In genomic region chr1:9534953-9535352, GRCh38 we compare ENCODE assay signal across 32 cellular contexts. TPM values are rescaled to one million over a fixed set of nuclear protein-coding genes. Genes with fewer than 3 reads are reported as not detected.
DNase-seq lines count a peak whose midpoint lies in the region; ATAC-seq and TF ChIP-seq lines count a peak whose summit lies in the region.
"Had no signal": no experiment of that assay in that cellular context is flagged by ENCODE, and none has a peak within 500 bp of the region (broad histone marks: within the 10 kb centered on the region; RNA-seq: fewer than 3 reads in every experiment).

No MANE protein-coding gene starts in this region.

- H3K36me3 ChIP-seq in HEK293 (ENCODE audit: control insufficient read depth in 2 of 2, insufficient read depth in 1 of 2, low read length in 2 of 2) (no peaks in the 10 kb centered on the region), colonic mucosa (no peaks in the 10 kb centered on the region), transverse colon (no peaks in the 10 kb centered on the region)
- H3K36me3 ChIP-seq: BE2C; BLaER1; BLaER1 treated with 17β-estradiol and CSF1 and Interleukin-3, amounts not matched to agents 10 nM and 100 nM had no signal

- no peak for TF ChIP-seq POLR2A in transverse colon (IDR thresholded peaks at IDR 0.05)

- H3K9me3 ChIP-seq in HEK293 (ENCODE audit: control insufficient read depth, insufficient read depth, low read depth, low read length) (no peaks in the 10 kb centered on the region), colonic mucosa (no peaks in the 10 kb centered on the region), transverse colon (no peaks in the 10 kb centered on the region)
- H3K9me3 ChIP-seq: A549; BE2C; BLaER1; BLaER1 treated with 17β-estradiol and CSF1 and Interleukin-3, amounts not matched to agents 10 nM and 100 nM; Caco-2 had no signal

- in situ Hi-C loops in transverse colon (cut with MboI; ENCODE audit: low pct_ligation_motif_present in 1 of 4, low pct_unique_long_range_greater_than_20kb in 1 of 4, low sequenced_read_pairs in 3 of 4) = no loop called here

- H3K4me1 ChIP-seq in HEK293 (ENCODE audit: control insufficient read depth, insufficient read depth, low read length) = peaks cover 5% of the 10 kb centered on the region; the same call in 1 of the 2 replicates
- H3K4me1 ChIP-seq in colonic mucosa = peaks cover 5% of the 10 kb centered on the region
- peaks cover 0 to 20% (median 10%) of the 10 kb centered on the region in 4 donors for H3K4me1 ChIP-seq in transverse colon
- H3K4me1 ChIP-seq: BE2C had no signal

- DNase-seq in colonic mucosa (peak; percentile 56), transverse colon (peak; percentile 26), C1 segment of cervical spinal cord (lab: John Stamatoyannopoulos, UW) (no peak)
- DNase-seq in activated CD4-positive, alpha-beta T cell treated with anti-CD3 and anti-CD28 coated beads, Interleukin-2, amount 50 U/mL, for 1 hour = no peak
- DNase-seq in stimulated activated CD4-positive, alpha-beta T cell treated with anti-CD3 and anti-CD28 coated beads, Interleukin-12 subunit alpha, Interleukin-12 subunit beta, amount 100 ng/mL, for 4 hours = no peak
- DNase-seq: 8988T; ACHN; AML-193; BE2C; Caco-2; Calu3; CD4-positive, alpha-beta memory T cell; CD4-positive, alpha-beta T cell; CD4-positive, CD25-positive, alpha-beta regulatory T cell; CD8-positive, alpha-beta memory T cell; CD8-positive, alpha-beta T cell; COR-L47; DMS 273 treated with DMSO at 0.1 percent for 48 hours; DMS153; DMS53; DMS79; DMS79 treated with DMSO at 0.1 percent for 48 hours; DND-41; EL had no signal

- H3K27ac ChIP-seq in HEK293 (ENCODE audit: extremely low read depth, low read depth, low read length) (no peak overlapping the region), VCaP (peak overlapping the region; percentile 96; the same call in 1 of the 2 replicates), colonic mucosa (no peak overlapping the region), transverse colon (no peak overlapping the region)
- H3K27ac ChIP-seq: 22Rv1; A549; BLaER1; BLaER1 treated with 17β-estradiol and CSF1 and Interleukin-3, amounts not matched to agents 10 nM and 100 nM; C4-2B had no signal

- WGBS in transverse colon (ENCODE audit: low coverage in 1 of 2), 2 donors = 49 to 58% methylated on average over 9 to 10 of the region's 10 CpGs

- no peak overlapping the region for H3K9ac ChIP-seq in colonic mucosa (ENCODE audit: low read depth in 2 of 2, low read length in 2 of 2)
- H3K9ac ChIP-seq: BLaER1; BLaER1 treated with 17β-estradiol and CSF1 and Interleukin-3, amounts not matched to agents 10 nM and 100 nM had no signal

- POLR2A ChIA-PET in HEK293 (lab: Yijun Ruan, JAX) = no interaction called here

- CTCF ChIA-PET in HEK293 (lab: Yijun Ruan, JAX) = interaction anchor here (2.3 kb wide), 1 partner anchor 39 kb away, joined by 6 read pairs; no protein-coding TSS in a partner anchor

- H3K4me3 ChIP-seq in HEK293 (ENCODE audit: low read depth, low read length) (no peak overlapping the region), colonic mucosa (no peak overlapping the region), transverse colon (no peak overlapping the region)
- H3K4me3 ChIP-seq: A549; BLaER1; BLaER1 treated with 17β-estradiol and CSF1 and Interleukin-3, amounts not matched to agents 10 nM and 100 nM had no signal

- intact Hi-C loops in colonic mucosa (cut with DNase I) = no loop called here
- intact Hi-C loops in transverse colon (cut with DNase I; ENCODE audit: low total_unique reads) = no loop called here

- TF ChIP-seq CTCF in HEK293 (tag by site-specific recombination; IDR thresholded peaks at IDR 0.05) (no peak), VCaP (conservative IDR thresholded peaks at IDR 0.05) (no peak), colonic mucosa (IDR thresholded peaks at IDR 0.05) (no peak), transverse colon (IDR thresholded peaks at IDR 0.05) (no peak)

- no peak for ATAC-seq in GM18520 (IDR thresholded peaks at IDR 0.05; ENCODE audit: unreplicated experiment)
- ATAC-seq: A549; CD8-positive, alpha-beta T cell had no signal

- TF ChIP-seq EP300 in transverse colon (IDR thresholded peaks at IDR 0.05; ENCODE audit: low read depth) = no peak

- H3K27me3 ChIP-seq in colonic mucosa (no peaks in the 10 kb centered on the region), transverse colon (no peaks in the 10 kb centered on the region)
- H3K27me3 ChIP-seq: BE2C; BLaER1; BLaER1 treated with 17β-estradiol and CSF1 and Interleukin-3, amounts not matched to agents 10 nM and 100 nM had no signal

TF ChIP-seq in HEK293, 187 proteins besides CTCF, POLR2A, EP300 and RAD21:
- TF ChIP-seq KLF1 (tag by site-specific recombination; IDR thresholded peaks at IDR 0.05) (peak; percentile 40; the same call in 1 of the 2 replicates), SP3 (tag by site-specific recombination; IDR thresholded peaks at IDR 0.05) (no peak), PRDM2 (tag by site-specific recombination; IDR thresholded peaks at IDR 0.05; ENCODE audit: borderline replicate concordance) (no peak), ZFP37 (tag by site-specific recombination; IDR thresholded peaks at IDR 0.05) (no peak)

RNA-seq across cellular contexts. Expression of gene SLC25A33, which starts 4.3 kb away (rescaled TPM):
- total RNA-seq in colonic mucosa = 1 to 10 TPM; 5.0 to 8.4 TPM
- total RNA-seq in transverse colon = 10 to 100 TPM in 1 of 4 donors, 1 to 10 TPM in 3; 4.9 to 12.5 (median 6.6) TPM

RNA-seq across cellular contexts. Expression of gene TMEM201, which starts 53.8 kb away (rescaled TPM):
- total RNA-seq in colonic mucosa (10 to 100 TPM in 1 of 2 donors, 1 to 10 TPM in 1; 5.1 to 18.1 TPM), transverse colon (10 to 100 TPM in 1 of 4 donors, 1 to 10 TPM in 3; 2.6 to 19.7 (median 6.0) TPM)

Comparison
In these comparisons a context has a peak if more than half of its experiments do, and no peak if none do; other contexts are left out.
1. DNase-seq: peak in colonic mucosa (single experiment) and transverse colon (single experiment); none in C1 segment of cervical spinal cord (0 of 14), activated CD4-positive, alpha-beta T cell treated with anti-CD3 and anti-CD28 coated beads, Interleukin-2, amount 50 U/mL, for 1 hour (single experiment) and stimulated activated CD4-positive, alpha-beta T cell treated with anti-CD3 and anti-CD28 coated beads, Interleukin-12 subunit alpha, Interleukin-12 subunit beta, amount 100 ng/mL, for 4 hours (single experiment).